Comparison of ENCODE assay signal across 8 cellular contexts in the genomic region with DNA sequence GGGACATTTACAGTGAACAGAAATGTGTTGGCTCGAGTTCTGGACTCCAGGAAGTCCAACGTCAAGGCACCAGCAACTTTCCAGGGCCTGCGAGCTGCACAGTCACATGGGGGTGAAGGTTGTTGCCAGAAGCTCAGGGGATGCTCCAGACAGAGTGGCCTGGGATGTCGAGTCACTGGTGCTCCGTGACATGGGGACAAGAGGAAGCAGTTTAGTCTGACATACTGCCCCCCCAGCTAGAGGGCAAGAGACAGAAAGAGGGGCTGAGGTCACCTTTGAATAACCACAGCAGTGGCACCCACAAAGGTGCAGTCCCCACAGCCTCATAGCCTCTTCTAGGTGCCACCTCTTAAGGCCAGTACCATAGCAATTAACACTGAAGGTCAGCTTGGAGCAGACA. TPM values are rescaled to one million over a fixed set of nuclear protein-coding genes. Genes with fewer than 3 reads are reported as not detected.
DNase-seq lines count a peak whose midpoint lies in the region; ATAC-seq and TF ChIP-seq lines count a peak whose summit lies in the region.
"Not testable (repeated sequence)": the region's sequence is repeated elsewhere in the genome, so short reads cannot be mapped to it uniquely, and the experiment has no call there.

No MANE protein-coding gene starts in this region.

- not testable (repeated sequence) for H3K79me2 ChIP-seq in Karpas-422 (ENCODE audit: low read length)

- not testable (repeated sequence) for H3K4me3 ChIP-seq in CD4-positive, alpha-beta memory T cell (ENCODE audit: low read length in 2 of 2); Karpas-422 (ENCODE audit: low read length); naive thymus-derived CD4-positive, alpha-beta T cell (ENCODE audit: low read length)

- H3K4me3 Mint-ChIP-seq in CD4-positive, alpha-beta memory T cell: peak overlapping the region; percentile 26 to 92 (median 71)
- peak overlapping the region; percentile 74 for H3K4me3 Mint-ChIP-seq in T-helper 17 cell
- H3K4me3 Mint-ChIP-seq in activated CD8-positive, alpha-beta T cell treated with anti-CD3 and anti-CD28 coated beads for 36 hours: peak overlapping the region; percentile 16
- peak overlapping the region; percentile 95 for H3K4me3 Mint-ChIP-seq in activated T-helper 17 cell treated with anti-CD3 and anti-CD28 coated beads, Interleukin-2, amount 50 U/mL, for 72 hours
- H3K4me3 Mint-ChIP-seq in activated naive CD8-positive, alpha-beta T cell treated with anti-CD3 and anti-CD28 coated beads, Interleukin-2, amount 10 ng/mL, durations not matched to agents 7 days and 5 days: peak overlapping the region; percentile 31
- H3K4me3 Mint-ChIP-seq in naive thymus-derived CD4-positive, alpha-beta T cell: peak overlapping the region in 9 of 10 donors; percentile 16 to 79 (median 62)
- not testable (repeated sequence) for H3K4me3 Mint-ChIP-seq in stimulated activated naive B cell treated with anti-CD40 and anti-IgM and Interleukin-4, amounts not matched to agents 10 μg/mL and 1 μg/mL and 100 μg/mL, for 72 hours

- not testable (repeated sequence) for H3K9me3 ChIP-seq in CD4-positive, alpha-beta memory T cell (ENCODE audit: control insufficient read depth in 1 of 2, low read length in 2 of 2); Karpas-422 (ENCODE audit: low read length); T-helper 17 cell (ENCODE audit: control insufficient read depth, low read length, poor library complexity, severe bottlenecking); naive thymus-derived CD4-positive, alpha-beta T cell (ENCODE audit: control insufficient read depth in 2 of 3, low read length in 3 of 3)

- peaks cover 10 to 50% of the 10 kb centered on the region in 2 donors for H3K36me3 Mint-ChIP-seq in CD4-positive, alpha-beta memory T cell
- H3K36me3 Mint-ChIP-seq in T-helper 17 cell (ENCODE audit: low read depth): not testable (repeated sequence)
- peaks cover 35% of the 10 kb centered on the region for H3K36me3 Mint-ChIP-seq in activated CD8-positive, alpha-beta T cell treated with anti-CD3 and anti-CD28 coated beads for 36 hours (ENCODE audit: low read depth)
- peaks cover 79% of the 10 kb centered on the region for H3K36me3 Mint-ChIP-seq in activated T-helper 17 cell treated with anti-CD3 and anti-CD28 coated beads, Interleukin-2, amount 50 U/mL, for 72 hours (ENCODE audit: low read depth)
- H3K36me3 Mint-ChIP-seq in activated naive CD8-positive, alpha-beta T cell treated with anti-CD3 and anti-CD28 coated beads, Interleukin-2, amount 10 ng/mL, durations not matched to agents 7 days and 5 days: peaks cover 16% of the 10 kb centered on the region
- H3K36me3 Mint-ChIP-seq in naive thymus-derived CD4-positive, alpha-beta T cell: peaks cover 0 to 30% (median 7%) of the 10 kb centered on the region in 5 donors
- H3K36me3 Mint-ChIP-seq in stimulated activated naive B cell treated with anti-CD40 and anti-IgM and Interleukin-4, amounts not matched to agents 10 μg/mL and 1 μg/mL and 100 μg/mL, for 72 hours: peaks cover 40 to 57% of the 10 kb centered on the region in 2 donors

- not testable (repeated sequence) for H3K9ac ChIP-seq in Karpas-422 (ENCODE audit: low read length)

- H3K4me1 Mint-ChIP-seq in CD4-positive, alpha-beta memory T cell: peaks cover 29 to 76% (median 51%) of the 10 kb centered on the region in 4 donors
- peaks cover 38% of the 10 kb centered on the region for H3K4me1 Mint-ChIP-seq in T-helper 17 cell
- H3K4me1 Mint-ChIP-seq in activated CD8-positive, alpha-beta T cell treated with anti-CD3 and anti-CD28 coated beads for 36 hours (ENCODE audit: low read depth): peaks cover 50% of the 10 kb centered on the region
- peaks cover 22% of the 10 kb centered on the region for H3K4me1 Mint-ChIP-seq in activated T-helper 17 cell treated with anti-CD3 and anti-CD28 coated beads, Interleukin-2, amount 50 U/mL, for 72 hours
- H3K4me1 Mint-ChIP-seq in activated naive CD8-positive, alpha-beta T cell treated with anti-CD3 and anti-CD28 coated beads, Interleukin-2, amount 10 ng/mL, durations not matched to agents 7 days and 5 days: peaks cover 42% of the 10 kb centered on the region
- peaks cover 30 to 68% (median 52%) of the 10 kb centered on the region in 7 donors for H3K4me1 Mint-ChIP-seq in naive thymus-derived CD4-positive, alpha-beta T cell
- peaks cover 33 to 70% of the 10 kb centered on the region in 2 donors for H3K4me1 Mint-ChIP-seq in stimulated activated naive B cell treated with anti-CD40 and anti-IgM and Interleukin-4, amounts not matched to agents 10 μg/mL and 1 μg/mL and 100 μg/mL, for 72 hours

- intact Hi-C loops in CD4-positive, alpha-beta memory T cell (cut with micrococcal nuclease): loop anchor here (5.0 kb wide), 1 partner anchor 68 kb away; no protein-coding TSS in a partner anchor
- intact Hi-C loops in activated CD8-positive, alpha-beta T cell treated with anti-CD3 and anti-CD28 coated beads for 36 hours (cut with micrococcal nuclease): not testable (repeated sequence)
- intact Hi-C loops in naive thymus-derived CD4-positive, alpha-beta T cell (cut with micrococcal nuclease): loop anchor here (5.0 to 10.0 kb wide), 3 partner anchors 53 to 500 kb away; a partner anchor contains a TSS

- not testable (repeated sequence) for H3K27me3 ChIP-seq in CD4-positive, alpha-beta memory T cell (ENCODE audit: insufficient read depth, low read length); Karpas-422 (ENCODE audit: low read length); naive thymus-derived CD4-positive, alpha-beta T cell (ENCODE audit: control insufficient read depth in 2 of 2, insufficient read depth in 2 of 2, low read length in 2 of 2)

- H2AFZ ChIP-seq in Karpas-422 (ENCODE audit: low read length): not testable (repeated sequence)

- H3K27ac ChIP-seq in CD4-positive, alpha-beta memory T cell (ENCODE audit: low read depth, low read length): peak overlapping the region; percentile 10
- H3K27ac ChIP-seq in Karpas-422 (ENCODE audit: low read length): not testable (repeated sequence)
- H3K27ac ChIP-seq in naive thymus-derived CD4-positive, alpha-beta T cell (ENCODE audit: low read depth, low read length): peak overlapping the region; percentile 45

- CTCF ChIA-PET in CD4-positive, alpha-beta memory T cell (lab: Charles Lee; ENCODE audit: partially characterized antibody); activated CD8-positive, alpha-beta T cell treated with anti-CD3 and anti-CD28 coated beads for 36 hours (lab: Charles Lee): not testable (repeated sequence)
- CTCF ChIA-PET in naive thymus-derived CD4-positive, alpha-beta T cell (lab: Charles Lee): interaction anchor here (0.7 kb wide), 1 partner anchor 66 kb away, joined by 3 read pairs; no protein-coding TSS in a partner anchor

- DNase-seq in CD4-positive, alpha-beta memory T cell: peak in 1 of 5 donors; percentile 60
- peak; percentile 12 for DNase-seq in Karpas-422
- DNase-seq in T-helper 17 cell; activated naive CD8-positive, alpha-beta T cell treated with anti-CD3 and anti-CD28 coated beads, Interleukin-2, amount 10 ng/mL, durations not matched to agents 7 days and 5 days; naive thymus-derived CD4-positive, alpha-beta T cell; stimulated activated naive B cell treated with anti-CD40 and anti-IgM and Interleukin-4, amounts not matched to agents 10 μg/mL and 1 μg/mL and 100 μg/mL, for 72 hours: not testable (repeated sequence)
- DNase-seq in activated CD8-positive, alpha-beta T cell treated with anti-CD3 and anti-CD28 coated beads for 36 hours: peak; percentile 27

- not testable (repeated sequence) for H3K9me3 Mint-ChIP-seq in CD4-positive, alpha-beta memory T cell; activated CD8-positive, alpha-beta T cell treated with anti-CD3 and anti-CD28 coated beads for 36 hours; activated T-helper 17 cell treated with anti-CD3 and anti-CD28 coated beads, Interleukin-2, amount 50 U/mL, for 72 hours; activated naive CD8-positive, alpha-beta T cell treated with anti-CD3 and anti-CD28 coated beads, Interleukin-2, amount 10 ng/mL, durations not matched to agents 7 days and 5 days; naive thymus-derived CD4-positive, alpha-beta T cell; stimulated activated naive B cell treated with anti-CD40 and anti-IgM and Interleukin-4, amounts not matched to agents 10 μg/mL and 1 μg/mL and 100 μg/mL, for 72 hours

- ATAC-seq in T-helper 17 cell; activated CD8-positive, alpha-beta T cell treated with anti-CD3 and anti-CD28 coated beads for 36 hours; activated T-helper 17 cell treated with anti-CD3 and anti-CD28 coated beads, Interleukin-2, amount 50 U/mL, for 72 hours (replicated peaks); activated naive CD8-positive, alpha-beta T cell treated with anti-CD3 and anti-CD28 coated beads, Interleukin-2, amount 10 ng/mL, durations not matched to agents 7 days and 5 days (ENCODE audit: low read depth); naive thymus-derived CD4-positive, alpha-beta T cell; stimulated activated naive B cell treated with anti-CD40 and anti-IgM and Interleukin-4, amounts not matched to agents 10 μg/mL and 1 μg/mL and 100 μg/mL, for 72 hours (replicated peaks): not testable (repeated sequence)

- not testable (repeated sequence) for H3K4me2 ChIP-seq in Karpas-422 (ENCODE audit: low read depth, low read length, poor library complexity, severe bottlenecking)

- peaks cover 48% of the 10 kb centered on the region for H3K4me1 ChIP-seq in CD4-positive, alpha-beta memory T cell (ENCODE audit: insufficient read depth, low read length)
- H3K4me1 ChIP-seq in Karpas-422 (ENCODE audit: low read length): peaks cover 11% of the 10 kb centered on the region
- peaks cover 18 to 24% of the 10 kb centered on the region in 2 donors for H3K4me1 ChIP-seq in naive thymus-derived CD4-positive, alpha-beta T cell (ENCODE audit: control insufficient read depth in 2 of 2, insufficient read depth in 2 of 2, low read length in 2 of 2)

- H3K27me3 Mint-ChIP-seq in CD4-positive, alpha-beta memory T cell; T-helper 17 cell; activated CD8-positive, alpha-beta T cell treated with anti-CD3 and anti-CD28 coated beads for 36 hours; activated T-helper 17 cell treated with anti-CD3 and anti-CD28 coated beads, Interleukin-2, amount 50 U/mL, for 72 hours; activated naive CD8-positive, alpha-beta T cell treated with anti-CD3 and anti-CD28 coated beads, Interleukin-2, amount 10 ng/mL, durations not matched to agents 7 days and 5 days; naive thymus-derived CD4-positive, alpha-beta T cell; stimulated activated naive B cell treated with anti-CD40 and anti-IgM and Interleukin-4, amounts not matched to agents 10 μg/mL and 1 μg/mL and 100 μg/mL, for 72 hours: not testable (repeated sequence)

- not testable (repeated sequence) for H3K9me2 ChIP-seq in Karpas-422 (replicated peaks; ENCODE audit: insufficient read depth, low read length)

- H3K27ac Mint-ChIP-seq in CD4-positive, alpha-beta memory T cell: peak overlapping the region; percentile 85 to 97 (median 88)
- peak overlapping the region; percentile 74 for H3K27ac Mint-ChIP-seq in T-helper 17 cell
- peak overlapping the region; percentile 65 for H3K27ac Mint-ChIP-seq in activated CD8-positive, alpha-beta T cell treated with anti-CD3 and anti-CD28 coated beads for 36 hours
- H3K27ac Mint-ChIP-seq in activated T-helper 17 cell treated with anti-CD3 and anti-CD28 coated beads, Interleukin-2, amount 50 U/mL, for 72 hours: peak overlapping the region; percentile 75
- peak overlapping the region; percentile 86 for H3K27ac Mint-ChIP-seq in activated naive CD8-positive, alpha-beta T cell treated with anti-CD3 and anti-CD28 coated beads, Interleukin-2, amount 10 ng/mL, durations not matched to agents 7 days and 5 days
- peak overlapping the region; percentile 20 to 89 (median 71) for H3K27ac Mint-ChIP-seq in naive thymus-derived CD4-positive, alpha-beta T cell
- H3K27ac Mint-ChIP-seq in stimulated activated naive B cell treated with anti-CD40 and anti-IgM and Interleukin-4, amounts not matched to agents 10 μg/mL and 1 μg/mL and 100 μg/mL, for 72 hours: peak overlapping the region; percentile 80

- TF ChIP-seq CTCF in activated CD8-positive, alpha-beta T cell treated with anti-CD3 and anti-CD28 coated beads for 36 hours (IDR thresholded peaks at IDR 0.05): not testable (repeated sequence)

- H3K36me3 ChIP-seq in CD4-positive, alpha-beta memory T cell (ENCODE audit: insufficient read depth, low read length): peaks cover 11% of the 10 kb centered on the region
- H3K36me3 ChIP-seq in Karpas-422 (ENCODE audit: insufficient read depth, low read length): not testable (repeated sequence)
- peaks cover 0 to 24% (median 6%) of the 10 kb centered on the region in 3 experiments for H3K36me3 ChIP-seq in naive thymus-derived CD4-positive, alpha-beta T cell (ENCODE audit: control insufficient read depth in 2 of 3, insufficient read depth in 3 of 3, low read length in 3 of 3)

- H4K20me1 ChIP-seq in Karpas-422 (ENCODE audit: insufficient read depth, low read depth, low read length): not testable (repeated sequence)

- POLR2A ChIA-PET in CD4-positive, alpha-beta memory T cell (lab: Charles Lee; ENCODE audit: partially characterized antibody): interaction anchor here (1.0 to 2.2 kb wide), 4 partner anchors 10 to 74 kb away, joined by 3 to 10 read pairs (median 4); a partner anchor contains a TSS
- POLR2A ChIA-PET in activated CD8-positive, alpha-beta T cell treated with anti-CD3 and anti-CD28 coated beads for 36 hours (lab: Charles Lee): interaction anchor here (1.0 to 1.3 kb wide), 2 partner anchors 10 to 41 kb away, joined by 3 read pairs; no protein-coding TSS in a partner anchor
- POLR2A ChIA-PET in activated naive CD8-positive, alpha-beta T cell treated with anti-CD3 and anti-CD28 coated beads, Interleukin-2, amount 10 ng/mL, durations not matched to agents 7 days and 5 days (lab: Charles Lee): interaction anchor here (0.9 to 1.8 kb wide), 2 partner anchors 9 to 21 kb away, joined by 3 to 5 read pairs; no protein-coding TSS in a partner anchor
- POLR2A ChIA-PET in naive thymus-derived CD4-positive, alpha-beta T cell (lab: Charles Lee): interaction anchor here (1.3 kb wide), 1 partner anchor 292 kb away, joined by 3 read pairs; no protein-coding TSS in a partner anchor

RNA-seq across cellular contexts. Expression of a gene that starts 3.6 kb away (rescaled TPM):
- 10 to 100 TPM; 35.1 to 41.9 TPM for total RNA-seq in CD4-positive, alpha-beta memory T cell
- polyA plus RNA-seq in CD4-positive, alpha-beta memory T cell: 10 to 100 TPM in 1 of 2 donors, 1 to 10 TPM in 1; 4.6 to 16.1 TPM
- 2.1 and 4.3 TPM in 2 replicates for total RNA-seq in Karpas-422 (2014; rRNA removed; shearing (Covaris generic); ENCODE audit: low replicate concordance)
- 10 to 100 TPM; 12.2 to 17.6 TPM for total RNA-seq in T-helper 17 cell
- total RNA-seq in activated CD8-positive, alpha-beta T cell treated with anti-CD3 and anti-CD28 coated beads for 36 hours: 10 to 100 TPM; 34.4 to 34.9 TPM
- total RNA-seq in activated T-helper 17 cell treated with anti-CD3 and anti-CD28 coated beads, Interleukin-2, amount 50 U/mL, for 72 hours: 10 to 100 TPM; 30.7 to 51.8 TPM
- 10 to 100 TPM; 46.8 to 47.4 TPM for total RNA-seq in activated naive CD8-positive, alpha-beta T cell treated with anti-CD3 and anti-CD28 coated beads, Interleukin-2, amount 10 ng/mL, durations not matched to agents 7 days and 5 days
- 10 to 100 TPM; 10.9 to 40.8 (median 19.1) TPM for total RNA-seq in naive thymus-derived CD4-positive, alpha-beta T cell
- polyA plus RNA-seq in naive thymus-derived CD4-positive, alpha-beta T cell: 1 to 10 TPM; 7.0 to 9.4 TPM

RNA-seq across cellular contexts. Expression of a gene that starts 10.5 kb away (rescaled TPM):
- total RNA-seq in CD4-positive, alpha-beta memory T cell: 10 to 100 TPM; 42.4 to 43.8 TPM
- 100 to 1,000 TPM; 109 to 135 TPM for polyA plus RNA-seq in CD4-positive, alpha-beta memory T cell
- 6.2 TPM in 2 replicates for total RNA-seq in Karpas-422 (2014; rRNA removed; shearing (Covaris generic); ENCODE audit: low replicate concordance)
- 10 to 100 TPM; 35.9 to 39.8 TPM for total RNA-seq in T-helper 17 cell
- total RNA-seq in activated CD8-positive, alpha-beta T cell treated with anti-CD3 and anti-CD28 coated beads for 36 hours: 10 to 100 TPM; 82.2 to 82.6 TPM
- 100 to 1,000 TPM; 115 to 128 TPM for total RNA-seq in activated T-helper 17 cell treated with anti-CD3 and anti-CD28 coated beads, Interleukin-2, amount 50 U/mL, for 72 hours
- 100 to 1,000 TPM; 120 to 124 TPM for total RNA-seq in activated naive CD8-positive, alpha-beta T cell treated with anti-CD3 and anti-CD28 coated beads, Interleukin-2, amount 10 ng/mL, durations not matched to agents 7 days and 5 days
- 100 to 1,000 TPM in 1 of 5 experiments, 10 to 100 TPM in 4; 16.4 to 102 (median 20.5) TPM for total RNA-seq in naive thymus-derived CD4-positive, alpha-beta T cell
- polyA plus RNA-seq in naive thymus-derived CD4-positive, alpha-beta T cell: 10 to 100 TPM; 41.2 to 46.2 TPM

RNA-seq across cellular contexts. Expression of a gene that starts 16.1 kb away (rescaled TPM):
- total RNA-seq in CD4-positive, alpha-beta memory T cell: 10 to 100 TPM; 18.3 to 18.4 TPM
- polyA plus RNA-seq in CD4-positive, alpha-beta memory T cell: 10 to 100 TPM in 1 of 2 donors, 1 to 10 TPM in 1; 3.3 to 15.4 TPM
- 0.93 and 2.6 TPM in 2 replicates for total RNA-seq in Karpas-422 (2014; rRNA removed; shearing (Covaris generic); ENCODE audit: low replicate concordance)
- total RNA-seq in T-helper 17 cell: 10 to 100 TPM; 11.7 to 13.5 TPM
- total RNA-seq in activated CD8-positive, alpha-beta T cell treated with anti-CD3 and anti-CD28 coated beads for 36 hours: 10 to 100 TPM; 20.7 to 25.0 TPM
- total RNA-seq in activated T-helper 17 cell treated with anti-CD3 and anti-CD28 coated beads, Interleukin-2, amount 50 U/mL, for 72 hours: 10 to 100 TPM; 20.4 to 32.5 TPM
- 10 to 100 TPM; 41.4 to 45.1 TPM for total RNA-seq in activated naive CD8-positive, alpha-beta T cell treated with anti-CD3 and anti-CD28 coated beads, Interleukin-2, amount 10 ng/mL, durations not matched to agents 7 days and 5 days
- total RNA-seq in naive thymus-derived CD4-positive, alpha-beta T cell: 10 to 100 TPM; 12.5 to 40.4 (median 12.7) TPM
- 1 to 10 TPM; 4.9 to 9.1 TPM for polyA plus RNA-seq in naive thymus-derived CD4-positive, alpha-beta T cell

RNA-seq across cellular contexts. Expression of a gene that starts 42.4 kb away (rescaled TPM):
- under 1 TPM; 0.32 to 0.64 TPM for total RNA-seq in CD4-positive, alpha-beta memory T cell
- 1 to 10 TPM in 1 of 2 donors, under 1 TPM in 1; 0.31 to 1.3 TPM for polyA plus RNA-seq in CD4-positive, alpha-beta memory T cell
- not detected in 2 replicates for total RNA-seq in Karpas-422 (2014; rRNA removed; shearing (Covaris generic); ENCODE audit: low replicate concordance)
- 1 to 10 TPM; 1.2 to 1.5 TPM for total RNA-seq in T-helper 17 cell
- 1 to 10 TPM; 5.0 to 5.1 TPM for total RNA-seq in activated CD8-positive, alpha-beta T cell treated with anti-CD3 and anti-CD28 coated beads for 36 hours
- 10 to 100 TPM in 1 of 2 donors, 1 to 10 TPM in 1; 9.2 to 33.6 TPM for total RNA-seq in activated T-helper 17 cell treated with anti-CD3 and anti-CD28 coated beads, Interleukin-2, amount 50 U/mL, for 72 hours
- 1 to 10 TPM; 7.1 to 7.2 TPM for total RNA-seq in activated naive CD8-positive, alpha-beta T cell treated with anti-CD3 and anti-CD28 coated beads, Interleukin-2, amount 10 ng/mL, durations not matched to agents 7 days and 5 days
- 10 to 100 TPM in 2 of 5 experiments, 1 to 10 TPM in 1, under 1 TPM in 1, not detected in 1; 0.30 to 16.0 (median 7.1) TPM for total RNA-seq in naive thymus-derived CD4-positive, alpha-beta T cell
- not detected for polyA plus RNA-seq in naive thymus-derived CD4-positive, alpha-beta T cell

RNA-seq across cellular contexts. Expression of a gene that starts 52.6 kb away (rescaled TPM):
- total RNA-seq in CD4-positive, alpha-beta memory T cell: 10 to 100 TPM; 44.5 to 47.5 TPM
- polyA plus RNA-seq in CD4-positive, alpha-beta memory T cell: 100 to 1,000 TPM in 1 of 2 donors, 10 to 100 TPM in 1; 98.5 to 110 TPM
- 6.0 and 6.5 TPM in 2 replicates for total RNA-seq in Karpas-422 (2014; rRNA removed; shearing (Covaris generic); ENCODE audit: low replicate concordance)
- total RNA-seq in T-helper 17 cell: 10 to 100 TPM; 21.5 to 24.6 TPM
- 10 to 100 TPM; 66.0 to 66.5 TPM for total RNA-seq in activated CD8-positive, alpha-beta T cell treated with anti-CD3 and anti-CD28 coated beads for 36 hours
- 10 to 100 TPM; 68.3 to 72.6 TPM for total RNA-seq in activated T-helper 17 cell treated with anti-CD3 and anti-CD28 coated beads, Interleukin-2, amount 50 U/mL, for 72 hours
- total RNA-seq in activated naive CD8-positive, alpha-beta T cell treated with anti-CD3 and anti-CD28 coated beads, Interleukin-2, amount 10 ng/mL, durations not matched to agents 7 days and 5 days: 100 to 1,000 TPM; 116 to 118 TPM
- 10 to 100 TPM; 18.5 to 93.2 (median 21.0) TPM for total RNA-seq in naive thymus-derived CD4-positive, alpha-beta T cell
- 10 to 100 TPM; 22.9 to 32.7 TPM for polyA plus RNA-seq in naive thymus-derived CD4-positive, alpha-beta T cell
